ENCODE assay signal across 20 cellular contexts in genomic region chr3:188415196-188415595, GRCh38.
"Had no signal": no experiment of that assay in that cellular context is flagged by ENCODE, and none has a peak within 500 bp of the region (broad histone marks: within the 10 kb centered on the region; RNA-seq: fewer than 3 reads in every experiment).

No MANE protein-coding gene starts in this region.

- H2AFZ ChIP-seq: parathyroid adenoma had no signal

- H3K4me3 ChIP-seq: esophagus muscularis mucosa, left lung, sigmoid colon, stomach, upper lobe of left lung had no signal

- H3K9me3 ChIP-seq: esophagus muscularis mucosa, left lung, neutrophil, sigmoid colon, stomach, upper lobe of left lung had no signal

- H3K27ac ChIP-seq: left lung, neutrophil, parathyroid adenoma, sigmoid colon, stomach, upper lobe of left lung had no signal

- H3K27me3 ChIP-seq: esophagus muscularis mucosa, left lung, neutrophil, sigmoid colon, stomach, upper lobe of left lung had no signal

- H3K36me3 ChIP-seq: left lung, neutrophil, stomach, upper lobe of left lung had no signal

- H3K9ac ChIP-seq: parathyroid adenoma had no signal

- DNase-seq: activated CD4-positive, alpha-beta T cell treated with anti-CD3 and anti-CD28 coated beads, Interleukin-2, amount 10 ng/mL, durations not matched to agents 7 days and 5 days; activated CD8-positive, alpha-beta memory T cell treated with anti-CD3 and anti-CD28 coated beads, Interleukin-2, amount 50 U/mL, for 4 hours; activated naive CD4-positive, alpha-beta T cell treated with anti-CD3 and anti-CD28 coated beads for 36 hours; activated naive CD8-positive, alpha-beta T cell treated with anti-CD3 and anti-CD28 coated beads, Interleukin-2, amount 50 U/mL, for 24 hours; activated T-cell treated with anti-CD3 and anti-CD28 coated beads, Interleukin-2, amount 50 U/mL, for 4 hours; aorta; effector CD8-positive, alpha-beta T cell; head of caudate nucleus; kidney; left lung; sigmoid colon; stimulated activated CD4-positive, alpha-beta T cell treated with anti-CD3 and anti-CD28 coated beads, Interleukin-4, amount 100 ng/mL, for 24 hours; stomach; T1000; upper lobe of left lung had no signal

- ATAC-seq: activated naive CD8-positive, alpha-beta T cell treated with anti-CD3 and anti-CD28 coated beads, Interleukin-2, amount 50 U/mL, for 24 hours; activated T-cell treated with anti-CD3 and anti-CD28 coated beads, Interleukin-2, amount 50 U/mL, for 4 hours; left lung; natural killer cell treated with Interleukin-12 subunit alpha and Interleukin-12 subunit beta and Interleukin-15 and Interleukin-18, amount 100 ng/mL, for 72 hours; stimulated activated effector memory CD8-positive, alpha-beta T cell treated with anti-CD3 and anti-CD28 coated beads, Interleukin-12 subunit alpha, Interleukin-12 subunit beta, amount 100 ng/mL, for 72 hours had no signal

- H3K4me1 ChIP-seq: parathyroid adenoma had no signal
